Comparison of ENCODE assay signal across 16 cellular contexts in the genomic region with DNA sequence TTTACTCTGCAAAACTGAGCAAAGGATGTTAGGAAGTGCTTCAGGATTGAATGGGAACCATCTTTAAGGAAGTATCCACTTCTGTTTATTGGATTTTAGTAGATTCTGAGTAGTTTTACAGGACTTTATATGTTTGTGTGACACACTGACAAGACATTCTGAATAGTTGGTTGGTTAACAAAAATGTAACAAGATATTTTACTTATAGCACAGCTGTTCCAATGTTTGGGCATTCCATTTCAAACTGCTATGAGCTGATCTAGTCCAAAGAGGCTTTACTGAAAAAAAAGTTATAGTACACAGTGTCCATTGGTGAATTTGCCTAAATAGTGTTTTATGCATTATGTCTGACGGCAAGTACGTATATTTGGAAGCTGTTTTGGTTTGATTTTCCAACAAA.
"Had no signal": no experiment of that assay in that cellular context is flagged by ENCODE, and none has a peak within 500 bp of the region (broad histone marks: within the 10 kb centered on the region; RNA-seq: fewer than 3 reads in every experiment).

No MANE protein-coding gene starts in this region.

- H3K36me3 Mint-ChIP-seq: activated naive CD8-positive, alpha-beta T cell treated with anti-CD3 and anti-CD28 coated beads, Interleukin-2, amount 10 ng/mL, durations not matched to agents 7 days and 5 days; memory B cell had no signal

- H3K9me3 Mint-ChIP-seq: memory B cell had no signal

- H3K4me3 Mint-ChIP-seq: activated CD4-positive, alpha-beta T cell treated with anti-CD3 and anti-CD28 coated beads, Interleukin-2, amount 10 ng/mL, durations not matched to agents 24 days and 14 days; activated CD8-positive, alpha-beta T cell treated with anti-CD3 and anti-CD28 coated beads for 36 hours; activated naive CD8-positive, alpha-beta T cell treated with anti-CD3 and anti-CD28 coated beads, Interleukin-2, amount 10 ng/mL, durations not matched to agents 7 days and 5 days; activated T-cell treated with anti-CD3 and anti-CD28 coated beads, Interleukin-2, amount 50 U/mL, for 24 hours; memory B cell; T-helper 1 cell treated with Interleukin-12 subunit alpha and Interleukin-12 subunit beta and Interleukin-4 antibody, amounts not matched to agents 30 μg/mL and 1 μg/mL, for 36 hours had no signal

- ATAC-seq: activated CD8-positive, alpha-beta T cell treated with anti-CD3 and anti-CD28 coated beads for 36 hours; stimulated activated naive CD8-positive, alpha-beta T cell treated with anti-CD3 and anti-CD28 coated beads, Interleukin-15, Interleukin-2, amounts not matched to agents 100 U/mL and 50 U/mL, for 24 hours had no signal

- H3K27ac ChIP-seq: brain microvascular endothelial cell, colonic mucosa, tibial artery had no signal

- H3K4me1 Mint-ChIP-seq: memory B cell had no signal

- H3K27me3 ChIP-seq: brain microvascular endothelial cell, colonic mucosa, tibial artery had no signal

- H3K36me3 ChIP-seq: brain microvascular endothelial cell, colonic mucosa, tibial artery had no signal

- H3K4me3 ChIP-seq: colonic mucosa, tibial artery had no signal

- H3K4me1 ChIP-seq: tibial artery had no signal

- H3K27ac Mint-ChIP-seq: activated CD4-positive, alpha-beta T cell treated with anti-CD3 and anti-CD28 coated beads, Interleukin-2, amount 10 ng/mL, durations not matched to agents 24 days and 14 days; activated CD8-positive, alpha-beta T cell treated with anti-CD3 and anti-CD28 coated beads for 36 hours; activated naive CD8-positive, alpha-beta T cell treated with anti-CD3 and anti-CD28 coated beads, Interleukin-2, amount 10 ng/mL, durations not matched to agents 7 days and 5 days; activated T-cell treated with anti-CD3 and anti-CD28 coated beads, Interleukin-2, amount 50 U/mL, for 24 hours; activated T-helper 2 cell treated with anti-CD3 and anti-CD28 coated beads, Interferon-gamma antibody, Interleukin-2, Interleukin-4, amounts not matched to agents 10 μg/mL and 5 μg/mL and 100 μg/mL, durations not matched to agents 14 hours and 24 hours and 36 hours; memory B cell; progenitor cell of endocrine pancreas; T-helper 1 cell treated with Interleukin-12 subunit alpha and Interleukin-12 subunit beta and Interleukin-4 antibody, amounts not matched to agents 30 μg/mL and 1 μg/mL, for 36 hours had no signal

- H3K9me3 ChIP-seq: colonic mucosa, tibial artery had no signal

- H3K27me3 Mint-ChIP-seq: activated CD4-positive, alpha-beta T cell treated with anti-CD3 and anti-CD28 coated beads, Interleukin-2, amount 10 ng/mL, durations not matched to agents 24 days and 14 days; activated naive CD8-positive, alpha-beta T cell treated with anti-CD3 and anti-CD28 coated beads, Interleukin-2, amount 10 ng/mL, durations not matched to agents 7 days and 5 days; activated T-cell treated with anti-CD3 and anti-CD28 coated beads, Interleukin-2, amount 50 U/mL, for 24 hours; memory B cell had no signal

- DNase-seq: activated CD4-positive, alpha-beta T cell treated with anti-CD3 and anti-CD28 coated beads, Interleukin-2, amount 10 ng/mL, durations not matched to agents 24 days and 14 days; activated CD8-positive, alpha-beta T cell treated with anti-CD3 and anti-CD28 coated beads for 36 hours; activated naive CD4-positive, alpha-beta T cell treated with Interleukin-2 at 50 U/mL for 16 hours; activated naive CD8-positive, alpha-beta T cell treated with anti-CD3 and anti-CD28 coated beads, Interleukin-2, amount 10 ng/mL, durations not matched to agents 7 days and 5 days; activated T-cell treated with anti-CD3 and anti-CD28 coated beads, Interleukin-2, amount 50 U/mL, for 24 hours; brain microvascular endothelial cell; central memory CD4-positive, alpha-beta T cell; colonic mucosa; occipital lobe; stimulated activated naive CD8-positive, alpha-beta T cell treated with anti-CD3 and anti-CD28 coated beads, Interleukin-15, Interleukin-2, amounts not matched to agents 100 U/mL and 50 U/mL, for 24 hours; substantia nigra; tibial artery had no signal
